27 cellular contexts compared by ENCODE assay signal in the genomic region with DNA sequence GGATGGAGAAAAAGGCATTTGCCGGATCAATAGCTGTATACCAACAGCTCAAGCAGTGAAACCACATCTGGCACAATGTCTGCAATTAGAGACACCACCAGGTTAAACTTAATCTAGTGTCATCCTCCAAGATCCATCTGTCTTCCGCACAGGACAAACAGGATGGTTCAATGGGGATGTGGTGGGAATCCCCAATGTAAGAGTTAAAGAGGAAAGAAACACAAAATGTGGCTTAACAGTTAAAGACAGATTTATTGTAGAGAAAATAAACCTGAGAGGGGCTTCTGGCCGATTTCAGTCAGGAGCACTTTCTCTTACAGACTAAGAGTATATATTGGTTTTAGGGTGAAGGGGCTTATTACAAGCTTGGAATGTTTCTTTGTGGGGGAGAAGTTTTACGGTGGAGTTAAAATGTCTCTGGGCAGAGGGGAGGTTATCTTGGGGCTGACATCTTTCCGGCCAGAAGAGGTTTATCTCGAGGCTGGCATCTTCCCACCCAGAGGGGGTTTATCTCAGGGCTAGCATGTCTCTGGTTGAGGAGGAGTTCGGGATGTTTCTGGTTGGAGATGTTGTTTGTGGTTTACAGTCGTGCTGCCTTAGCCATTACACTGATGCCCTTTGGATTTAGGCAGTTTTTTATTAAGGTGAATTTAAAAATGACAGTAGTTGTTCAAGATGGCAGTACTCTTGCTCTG.
"Had no signal": no experiment of that assay in that cellular context is flagged by ENCODE, and none has a peak within 500 bp of the region (broad histone marks: within the 10 kb centered on the region; RNA-seq: fewer than 3 reads in every experiment).

No MANE protein-coding gene starts in this region.

- H3K9ac ChIP-seq: KMS-11 had no signal

- H3K9me3 Mint-ChIP-seq: activated CD4-positive, alpha-beta memory T cell treated with anti-CD3 and anti-CD28 coated beads for 36 hours; activated CD4-positive, alpha-beta T cell treated with anti-CD3 and anti-CD28 coated beads, Interleukin-2, amount 10 ng/mL, durations not matched to agents 24 days and 14 days; activated naive CD4-positive, alpha-beta T cell treated with anti-CD3 and anti-CD28 coated beads, Interleukin-2, amount 10 ng/mL, durations not matched to agents 7 days and 5 days; activated naive CD8-positive, alpha-beta T cell treated with anti-CD3 and anti-CD28 coated beads for 36 hours; activated T-helper 2 cell treated with anti-CD3 and anti-CD28 coated beads, Interferon-gamma antibody, Interleukin-2, Interleukin-4, amounts not matched to agents 10 μg/mL and 5 μg/mL and 100 μg/mL, durations not matched to agents 14 hours and 24 hours and 36 hours; T-helper 1 cell treated with Interleukin-12 subunit alpha and Interleukin-12 subunit beta and Interleukin-4 antibody, amounts not matched to agents 30 μg/mL and 1 μg/mL, for 36 hours had no signal

- H3K4me3 ChIP-seq: SJSA1 had no signal

- FAIRE-seq: RCC 7860 had no signal

- ATAC-seq: PC-3, SK-N-SH treated with all-trans-retinoic acid at 6 μM for 48 hours, WTC11 had no signal

- H3K4me2 ChIP-seq: KMS-11 had no signal

- H3K9me3 ChIP-seq: SJSA1 had no signal

- DNase-seq: activated CD4-positive, alpha-beta memory T cell treated with anti-CD3 and anti-CD28 coated beads for 36 hours; activated CD4-positive, alpha-beta T cell treated with anti-CD3 and anti-CD28 coated beads, Interleukin-2, amount 10 ng/mL, durations not matched to agents 24 days and 14 days; activated CD4-positive, CD25-positive, alpha-beta regulatory T cell treated with anti-CD3 and anti-CD28 coated beads, Interleukin-2, amount 50 U/mL, for 72 hours; activated CD8-positive, alpha-beta memory T cell treated with anti-CD3 and anti-CD28 coated beads for 24 hours; activated gamma-delta T cell treated with Interleukin-2 at 50 U/mL for 16 hours; activated naive CD4-positive, alpha-beta T cell treated with anti-CD3 and anti-CD28 coated beads, Interleukin-2, amount 10 ng/mL, durations not matched to agents 7 days and 5 days; activated naive CD8-positive, alpha-beta T cell treated with anti-CD3 and anti-CD28 coated beads for 36 hours; activated T-cell treated with anti-CD3 and anti-CD28 coated beads, Interleukin-2, amount 50 U/mL, for 48 hours; cerebellar nuclear complex; NCI-H1092; NCI-H1417 treated with DMSO at 0.1 percent for 48 hours; NCI-H1694; NCI-H2029; NCI-H2107; NCI-H446; NCI-H524; PC-3; SHP77; SW 1271 had no signal

- H3K27me3 Mint-ChIP-seq: activated CD4-positive, alpha-beta memory T cell treated with anti-CD3 and anti-CD28 coated beads for 36 hours; activated CD4-positive, alpha-beta T cell treated with anti-CD3 and anti-CD28 coated beads, Interleukin-2, amount 10 ng/mL, durations not matched to agents 24 days and 14 days; activated naive CD4-positive, alpha-beta T cell treated with anti-CD3 and anti-CD28 coated beads, Interleukin-2, amount 10 ng/mL, durations not matched to agents 7 days and 5 days; activated naive CD8-positive, alpha-beta T cell treated with anti-CD3 and anti-CD28 coated beads for 36 hours; IgD-negative memory B cell had no signal

- H3K27me3 ChIP-seq: SJSA1 had no signal

- H3K36me3 ChIP-seq: SJSA1 had no signal

- H3K36me3 Mint-ChIP-seq: activated CD4-positive, alpha-beta memory T cell treated with anti-CD3 and anti-CD28 coated beads for 36 hours; activated naive CD4-positive, alpha-beta T cell treated with anti-CD3 and anti-CD28 coated beads, Interleukin-2, amount 10 ng/mL, durations not matched to agents 7 days and 5 days; activated naive CD8-positive, alpha-beta T cell treated with anti-CD3 and anti-CD28 coated beads for 36 hours had no signal

- H3K4me1 Mint-ChIP-seq: activated CD4-positive, alpha-beta T cell treated with anti-CD3 and anti-CD28 coated beads, Interleukin-2, amount 10 ng/mL, durations not matched to agents 24 days and 14 days; activated naive CD4-positive, alpha-beta T cell treated with anti-CD3 and anti-CD28 coated beads, Interleukin-2, amount 10 ng/mL, durations not matched to agents 7 days and 5 days; activated naive CD8-positive, alpha-beta T cell treated with anti-CD3 and anti-CD28 coated beads for 36 hours; IgD-negative memory B cell had no signal

- H3K4me3 Mint-ChIP-seq: activated CD4-positive, alpha-beta memory T cell treated with anti-CD3 and anti-CD28 coated beads for 36 hours; activated CD4-positive, alpha-beta T cell treated with anti-CD3 and anti-CD28 coated beads, Interleukin-2, amount 10 ng/mL, durations not matched to agents 24 days and 14 days; activated naive CD4-positive, alpha-beta T cell treated with anti-CD3 and anti-CD28 coated beads, Interleukin-2, amount 10 ng/mL, durations not matched to agents 7 days and 5 days; activated naive CD8-positive, alpha-beta T cell treated with anti-CD3 and anti-CD28 coated beads for 36 hours; IgD-negative memory B cell; T-helper 1 cell treated with Interleukin-12 subunit alpha and Interleukin-12 subunit beta and Interleukin-4 antibody, amounts not matched to agents 30 μg/mL and 1 μg/mL, for 36 hours; WTC11 had no signal

- H3K27ac Mint-ChIP-seq: activated CD4-positive, alpha-beta memory T cell treated with anti-CD3 and anti-CD28 coated beads for 36 hours; activated CD4-positive, alpha-beta T cell treated with anti-CD3 and anti-CD28 coated beads, Interleukin-2, amount 10 ng/mL, durations not matched to agents 24 days and 14 days; activated naive CD4-positive, alpha-beta T cell treated with anti-CD3 and anti-CD28 coated beads, Interleukin-2, amount 10 ng/mL, durations not matched to agents 7 days and 5 days; activated naive CD8-positive, alpha-beta T cell treated with anti-CD3 and anti-CD28 coated beads for 36 hours; activated T-helper 2 cell treated with anti-CD3 and anti-CD28 coated beads, Interferon-gamma antibody, Interleukin-2, Interleukin-4, amounts not matched to agents 10 μg/mL and 5 μg/mL and 100 μg/mL, durations not matched to agents 14 hours and 24 hours and 36 hours; IgD-negative memory B cell; T-helper 1 cell treated with Interleukin-12 subunit alpha and Interleukin-12 subunit beta and Interleukin-4 antibody, amounts not matched to agents 30 μg/mL and 1 μg/mL, for 36 hours; WTC11 had no signal

- H3K27ac ChIP-seq: KMS-11, SJSA1 had no signal
